In genomic region chr1:29762635-29763034, GRCh38 we compare ENCODE assay signal across 21 cellular contexts.
"Had no signal": no experiment of that assay in that cellular context is flagged by ENCODE, and none has a peak within 500 bp of the region (broad histone marks: within the 10 kb centered on the region; RNA-seq: fewer than 3 reads in every experiment).

No MANE protein-coding gene starts in this region.

- H3K4me3 ChIP-seq: adrenal gland had no signal

- ATAC-seq: T-helper 17 cell had no signal

- H3K27me3 ChIP-seq: adrenal gland had no signal

- H3K9me3 Mint-ChIP-seq: activated B cell treated with CpG ODN at 0.5 μM for 24 hours; activated CD4-positive, alpha-beta memory T cell treated with anti-CD3 and anti-CD28 coated beads, Interleukin-2, amount 10 ng/mL, durations not matched to agents 7 days and 5 days; activated CD4-positive, alpha-beta T cell treated with anti-CD3 and anti-CD28 coated beads, Interleukin-2, amount 10 ng/mL, durations not matched to agents 7 days and 5 days; activated naive CD8-positive, alpha-beta T cell treated with anti-CD3 and anti-CD28 coated beads, Interleukin-2, amount 10 ng/mL, durations not matched to agents 7 days and 5 days had no signal

- H3K36me3 ChIP-seq: adrenal gland had no signal

- H3K27ac Mint-ChIP-seq: activated B cell treated with CpG ODN at 0.5 μM for 24 hours; activated CD4-positive, alpha-beta memory T cell treated with anti-CD3 and anti-CD28 coated beads, Interleukin-2, amount 10 ng/mL, durations not matched to agents 7 days and 5 days; activated CD4-positive, alpha-beta T cell treated with anti-CD3 and anti-CD28 coated beads, Interleukin-2, amount 10 ng/mL, durations not matched to agents 7 days and 5 days; activated naive CD8-positive, alpha-beta T cell treated with anti-CD3 and anti-CD28 coated beads, Interleukin-2, amount 10 ng/mL, durations not matched to agents 7 days and 5 days; T-helper 17 cell had no signal

- H3K4me3 Mint-ChIP-seq: activated B cell treated with CpG ODN at 0.5 μM for 24 hours; activated CD4-positive, alpha-beta memory T cell treated with anti-CD3 and anti-CD28 coated beads, Interleukin-2, amount 10 ng/mL, durations not matched to agents 7 days and 5 days; activated CD4-positive, alpha-beta T cell treated with anti-CD3 and anti-CD28 coated beads, Interleukin-2, amount 10 ng/mL, durations not matched to agents 7 days and 5 days; activated naive CD8-positive, alpha-beta T cell treated with anti-CD3 and anti-CD28 coated beads, Interleukin-2, amount 10 ng/mL, durations not matched to agents 7 days and 5 days; IgD-negative memory B cell; T-helper 17 cell had no signal

- H3K27ac ChIP-seq: adrenal gland had no signal

- H3K4me1 Mint-ChIP-seq: activated B cell treated with CpG ODN at 0.5 μM for 24 hours; activated CD4-positive, alpha-beta memory T cell treated with anti-CD3 and anti-CD28 coated beads, Interleukin-2, amount 10 ng/mL, durations not matched to agents 7 days and 5 days; activated CD4-positive, alpha-beta T cell treated with anti-CD3 and anti-CD28 coated beads, Interleukin-2, amount 10 ng/mL, durations not matched to agents 7 days and 5 days; activated naive CD8-positive, alpha-beta T cell treated with anti-CD3 and anti-CD28 coated beads, Interleukin-2, amount 10 ng/mL, durations not matched to agents 7 days and 5 days; IgD-negative memory B cell; T-helper 17 cell had no signal

- DNase-seq: activated B cell treated with CpG ODN at 0.5 μM for 24 hours; activated CD4-positive, alpha-beta memory T cell treated with anti-CD3 and anti-CD28 coated beads, Interleukin-2, amount 10 ng/mL, durations not matched to agents 7 days and 5 days; activated CD4-positive, alpha-beta T cell treated with anti-CD3 and anti-CD28 coated beads for 1 hour; activated CD4-positive, alpha-beta T cell treated with anti-CD3 and anti-CD28 coated beads, Interleukin-2, amount 10 ng/mL, durations not matched to agents 7 days and 5 days; activated naive CD4-positive, alpha-beta T cell treated with anti-CD3 and anti-CD28 coated beads, Interleukin-2, amount 50 U/mL, for 16 hours; activated naive CD8-positive, alpha-beta T cell treated with anti-CD3 and anti-CD28 coated beads, Interleukin-2, amount 10 ng/mL, durations not matched to agents 7 days and 5 days; anterior cingulate cortex; caudate nucleus; KG1; NCI-H1048; NCI-H2029; NCI-H2107; NCI-H345; NCI-H510A; NCI-H526 treated with DMSO at 0.1 percent for 48 hours; NCI-H82; SIG-M5; T-helper 17 cell; T-helper 9 cell had no signal

- H3K36me3 Mint-ChIP-seq: activated naive CD8-positive, alpha-beta T cell treated with anti-CD3 and anti-CD28 coated beads, Interleukin-2, amount 10 ng/mL, durations not matched to agents 7 days and 5 days; IgD-negative memory B cell had no signal

- H3K9me3 ChIP-seq: adrenal gland had no signal

- H3K4me1 ChIP-seq: adrenal gland had no signal
